In the genomic region with DNA sequence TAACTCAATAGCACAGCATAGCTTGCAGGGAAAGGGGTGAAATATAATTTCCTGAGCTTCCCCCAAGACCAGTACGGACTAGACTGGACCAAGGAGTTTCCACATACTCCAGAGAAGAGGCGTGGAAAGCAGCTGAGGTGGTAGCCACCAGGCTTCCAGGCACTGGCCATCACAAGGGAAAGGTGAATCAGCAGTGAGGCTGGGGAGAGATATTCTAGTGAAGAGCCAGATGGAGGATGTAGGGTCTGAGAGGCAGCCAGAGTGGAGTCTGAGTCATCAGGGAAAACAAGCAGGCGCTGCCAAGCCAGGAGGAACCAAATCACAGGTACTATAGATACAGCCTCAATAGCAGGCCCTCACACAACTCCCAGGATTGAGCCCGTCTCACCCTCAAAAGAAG, we compare ENCODE assay signal across 10 cellular contexts. TPM values are rescaled to one million over a fixed set of nuclear protein-coding genes. Genes with fewer than 3 reads are reported as not detected.
DNase-seq lines count a peak whose midpoint lies in the region; ATAC-seq lines count a peak whose summit lies in the region.
"Had no signal": no experiment of that assay in that cellular context is flagged by ENCODE, and none has a peak within 500 bp of the region (broad histone marks: within the 10 kb centered on the region; RNA-seq: fewer than 3 reads in every experiment).

No MANE protein-coding gene starts in this region.

- ATAC-seq in esophagus mucosa: peak; percentile 58
- no peak for ATAC-seq in GM18868 (IDR thresholded peaks at IDR 0.05; ENCODE audit: unreplicated experiment)
- ATAC-seq in HG03354 (IDR thresholded peaks at IDR 0.05; ENCODE audit: poor library complexity, severe bottlenecking, unreplicated experiment): no peak

- DNase-seq in SHP77 (lab: John Stamatoyannopoulos, UW): peak; percentile 39 to 59
- DNase-seq in SHP77 treated with DMSO at 0.1 percent for 48 hours (lab: John Stamatoyannopoulos, UW): no peak
- DNase-seq in OCI-M1 (lab: John Stamatoyannopoulos, UW): peak; percentile 5
- DNase-seq in skeletal muscle cell (ENCODE audit: low read depth): peak; percentile 62
- DNase-seq in NCI-H1092 treated with DMSO at 0.1 percent for 48 hours (lab: John Stamatoyannopoulos, UW): no peak
- DNase-seq: activated CD4-positive, alpha-beta memory T cell treated with anti-CD3 and anti-CD28 coated beads for 36 hours; thyroid gland had no signal

- no peak overlapping the region for H3K4me3 ChIP-seq in skeletal muscle cell (ENCODE audit: low read depth, low read length)
- H3K4me3 ChIP-seq: thyroid gland had no signal

RNA-seq across cellular contexts. Expression of gene RASA2, which starts 9.6 kb away (rescaled TPM):
- 10.0 TPM for total RNA-seq in esophagus mucosa

Comparison
In these comparisons a context has a peak if more than half of its experiments do, and no peak if none do; other contexts are left out.
1. DNase-seq: peak in SHP77 (2 of 2), OCI-M1 (single experiment) and skeletal muscle cell (single experiment); none in SHP77 treated with DMSO at 0.1 percent for 48 hours (single experiment) and NCI-H1092 treated with DMSO at 0.1 percent for 48 hours (single experiment).